Comparison of ENCODE assay signal across 1 cellular context in genomic region chr2:67871696-67872320, GRCh38.
TF ChIP-seq lines count a peak whose summit lies in the region.

No MANE protein-coding gene starts in this region.

TF ChIP-seq in A549, 52 proteins besides CTCF, POLR2A, EP300 and RAD21 (continued from another document):
- TF ChIP-seq, protein P1, sequence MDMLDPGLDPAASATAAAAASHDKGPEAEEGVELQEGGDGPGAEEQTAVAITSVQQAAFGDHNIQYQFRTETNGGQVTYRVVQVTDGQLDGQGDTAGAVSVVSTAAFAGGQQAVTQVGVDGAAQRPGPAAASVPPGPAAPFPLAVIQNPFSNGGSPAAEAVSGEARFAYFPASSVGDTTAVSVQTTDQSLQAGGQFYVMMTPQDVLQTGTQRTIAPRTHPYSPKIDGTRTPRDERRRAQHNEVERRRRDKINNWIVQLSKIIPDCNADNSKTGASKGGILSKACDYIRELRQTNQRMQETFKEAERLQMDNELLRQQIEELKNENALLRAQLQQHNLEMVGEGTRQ (IDR thresholded peaks at IDR 0.05), result no peak
